ENCODE assay signal across 25 cellular contexts in genomic region chr7:77631820-77632219, GRCh38.
"Had no signal": no experiment of that assay in that cellular context is flagged by ENCODE, and none has a peak within 500 bp of the region (broad histone marks: within the 10 kb centered on the region; RNA-seq: fewer than 3 reads in every experiment).

No MANE protein-coding gene starts in this region.

- H3K4me1 ChIP-seq: breast epithelium, foreskin keratinocyte, neural progenitor cell, prostate gland, suprapubic skin, transverse colon, vagina had no signal

- H3K27ac Mint-ChIP-seq: activated CD4-positive, alpha-beta T cell treated with anti-CD3 and anti-CD28 coated beads, Interleukin-2, amount 10 ng/mL, durations not matched to agents 24 days and 14 days; activated CD8-positive, alpha-beta T cell treated with anti-CD3 and anti-CD28 coated beads, Interleukin-2, amount 10 ng/mL, durations not matched to agents 7 days and 5 days; dendritic cell treated with granulocyte-macrophage colony-stimulating factor and Interleukin-4, amounts not matched to agents 40 ng/mL and 50 ng/mL, for 4 days; neural progenitor cell; stimulated activated naive CD8-positive, alpha-beta T cell treated with anti-CD3 and anti-CD28 coated beads, Interleukin-15, amount 100 ng/mL, for 72 hours; T-helper 1 cell treated with Interleukin-12 subunit alpha and Interleukin-12 subunit beta and Interleukin-4 antibody, amounts not matched to agents 30 μg/mL and 1 μg/mL, for 36 hours had no signal

- DNase-seq: activated CD4-positive, alpha-beta T cell treated with anti-CD3 and anti-CD28 coated beads, Interleukin-2, amount 10 ng/mL, durations not matched to agents 24 days and 14 days; activated CD8-positive, alpha-beta T cell treated with anti-CD3 and anti-CD28 coated beads, Interleukin-2, amount 10 ng/mL, durations not matched to agents 7 days and 5 days; activated effector memory CD4-positive, alpha-beta T cell treated with Interleukin-2 at 50 U/mL for 16 hours; activated naive CD4-positive, alpha-beta T cell treated with anti-CD3 and anti-CD28 coated beads, Interleukin-2, amount 50 U/mL, for 16 hours; activated T-cell treated with anti-CD3 and anti-CD28 coated beads, Interleukin-2, amount 50 U/mL, for 4 hours; cerebellar nuclear complex; effector CD8-positive, alpha-beta T cell; foreskin keratinocyte; glutamatergic neuron; hippocampal formation; islet precursor cell; left colon; stimulated activated naive CD8-positive, alpha-beta T cell treated with anti-CD3 and anti-CD28 coated beads, Interleukin-15, amount 100 ng/mL, for 72 hours; transverse colon had no signal

- H3K36me3 ChIP-seq: prostate gland had no signal

- H3K27me3 ChIP-seq: breast epithelium, foreskin keratinocyte, neural progenitor cell, right atrium auricular region, suprapubic skin, transverse colon, vagina had no signal

- H3K4me3 Mint-ChIP-seq: activated CD4-positive, alpha-beta T cell treated with anti-CD3 and anti-CD28 coated beads, Interleukin-2, amount 10 ng/mL, durations not matched to agents 24 days and 14 days; activated CD8-positive, alpha-beta T cell treated with anti-CD3 and anti-CD28 coated beads, Interleukin-2, amount 10 ng/mL, durations not matched to agents 7 days and 5 days; activated T-cell treated with anti-CD3 and anti-CD28 coated beads, Interleukin-2, amount 50 U/mL, for 4 hours; dendritic cell treated with granulocyte-macrophage colony-stimulating factor and Interleukin-4, amounts not matched to agents 40 ng/mL and 50 ng/mL, for 4 days; neural progenitor cell; stimulated activated naive CD8-positive, alpha-beta T cell treated with anti-CD3 and anti-CD28 coated beads, Interleukin-15, amount 100 ng/mL, for 72 hours; T-helper 1 cell treated with Interleukin-12 subunit alpha and Interleukin-12 subunit beta and Interleukin-4 antibody, amounts not matched to agents 30 μg/mL and 1 μg/mL, for 36 hours had no signal

- H3K4me1 Mint-ChIP-seq: activated CD4-positive, alpha-beta T cell treated with anti-CD3 and anti-CD28 coated beads, Interleukin-2, amount 10 ng/mL, durations not matched to agents 24 days and 14 days; neural progenitor cell; stimulated activated naive CD8-positive, alpha-beta T cell treated with anti-CD3 and anti-CD28 coated beads, Interleukin-15, amount 100 ng/mL, for 72 hours had no signal

- ATAC-seq: activated CD8-positive, alpha-beta T cell treated with anti-CD3 and anti-CD28 coated beads, Interleukin-2, amount 10 ng/mL, durations not matched to agents 7 days and 5 days; activated T-cell treated with anti-CD3 and anti-CD28 coated beads, Interleukin-2, amount 50 U/mL, for 4 hours; esophagus mucosa; foreskin keratinocyte; left colon; stimulated activated naive CD8-positive, alpha-beta T cell treated with anti-CD3 and anti-CD28 coated beads, Interleukin-15, amount 100 ng/mL, for 72 hours had no signal

- H3K9me3 Mint-ChIP-seq: activated CD4-positive, alpha-beta T cell treated with anti-CD3 and anti-CD28 coated beads, Interleukin-2, amount 10 ng/mL, durations not matched to agents 24 days and 14 days; activated T-cell treated with anti-CD3 and anti-CD28 coated beads, Interleukin-2, amount 50 U/mL, for 4 hours; dendritic cell treated with granulocyte-macrophage colony-stimulating factor and Interleukin-4, amounts not matched to agents 40 ng/mL and 50 ng/mL, for 4 days; neural progenitor cell; stimulated activated naive CD8-positive, alpha-beta T cell treated with anti-CD3 and anti-CD28 coated beads, Interleukin-15, amount 100 ng/mL, for 72 hours; T-helper 1 cell treated with Interleukin-12 subunit alpha and Interleukin-12 subunit beta and Interleukin-4 antibody, amounts not matched to agents 30 μg/mL and 1 μg/mL, for 36 hours had no signal

- H3K4me3 ChIP-seq: breast epithelium, lung, neural progenitor cell, prostate gland, right atrium auricular region, skin epidermis, suprapubic skin, transverse colon, vagina had no signal

- H3K9me3 ChIP-seq: breast epithelium, prostate gland, right atrium auricular region, suprapubic skin, transverse colon, vagina had no signal

- H3K27ac ChIP-seq: breast epithelium, foreskin keratinocyte, neural progenitor cell, prostate gland, right atrium auricular region, skin epidermis, suprapubic skin, transverse colon, vagina had no signal

- H3K27me3 Mint-ChIP-seq: activated CD4-positive, alpha-beta T cell treated with anti-CD3 and anti-CD28 coated beads, Interleukin-2, amount 10 ng/mL, durations not matched to agents 24 days and 14 days; dendritic cell treated with granulocyte-macrophage colony-stimulating factor and Interleukin-4, amounts not matched to agents 40 ng/mL and 50 ng/mL, for 4 days; stimulated activated naive CD8-positive, alpha-beta T cell treated with anti-CD3 and anti-CD28 coated beads, Interleukin-15, amount 100 ng/mL, for 72 hours had no signal
